ENCODE assay signal across 18 cellular contexts in genomic region chr9:117526674-117527073, GRCh38.
"Had no signal": no experiment of that assay in that cellular context is flagged by ENCODE, and none has a peak within 500 bp of the region (broad histone marks: within the 10 kb centered on the region; RNA-seq: fewer than 3 reads in every experiment).

No MANE protein-coding gene starts in this region.

- DNase-seq: activated CD4-positive, alpha-beta memory T cell treated with anti-CD3 and anti-CD28 coated beads, Interleukin-2, amount 10 ng/mL, durations not matched to agents 7 days and 5 days; activated CD4-positive, alpha-beta T cell treated with anti-CD3 and anti-CD28 coated beads for 48 hours; activated effector memory CD4-positive, alpha-beta T cell treated with anti-CD3 and anti-CD28 coated beads, Interleukin-2, amount 50 U/mL, for 16 hours; activated naive CD4-positive, alpha-beta T cell treated with anti-CD3 and anti-CD28 coated beads, Interleukin-2, amount 10 ng/mL, durations not matched to agents 7 days and 5 days; amygdala; colonic mucosa; dorsolateral prefrontal cortex; effector memory CD8-positive, alpha-beta T cell; glutamatergic neuron; immature natural killer cell; kidney glomerular epithelial cell; left ventricle myocardium inferior; naive thymus-derived CD4-positive, alpha-beta T cell; posterior cingulate gyrus; sigmoid colon; stimulated activated CD4-positive, alpha-beta T cell treated with anti-CD3 and anti-CD28 coated beads, Interleukin-15, amount 100 ng/mL, for 24 hours; stimulated activated CD8-positive, alpha-beta memory T cell treated with anti-CD3 and anti-CD28 coated beads, Interleukin-4, amount 100 ng/mL, for 48 hours; stimulated activated naive CD4-positive, alpha-beta T cell had no signal
